ENCODE assay signal across 17 cellular contexts in genomic region chr3:45842851-45843625, GRCh38. TPM values are rescaled to one million over a fixed set of nuclear protein-coding genes. Genes with fewer than 3 reads are reported as not detected.
DNase-seq lines count a peak whose midpoint lies in the region; ATAC-seq, FAIRE-seq and TF ChIP-seq lines count a peak whose summit lies in the region.
"Had no signal": no experiment of that assay in that cellular context is flagged by ENCODE, and none has a peak within 500 bp of the region (broad histone marks: within the 10 kb centered on the region; RNA-seq: fewer than 3 reads in every experiment).

No MANE protein-coding gene starts in this region.

- peaks cover 4% of the 10 kb centered on the region for H3K36me3 Mint-ChIP-seq in T-helper 1 cell treated with Interleukin-12 subunit alpha and Interleukin-12 subunit beta and Interleukin-4 antibody, amounts not matched to agents 30 μg/mL and 1 μg/mL, for 36 hours (ENCODE audit: low read depth)
- H3K36me3 Mint-ChIP-seq in HFFc6 (ENCODE audit: low read depth) (no peaks in the 10 kb centered on the region), neural progenitor cell (no peaks in the 10 kb centered on the region)

- POLR2A ChIA-PET in GM12878 (lab: Charles Lee), result interaction anchor here (0.8 to 1.7 kb wide), 4 partner anchors 8 to 66 kb away, joined by 3 to 5 read pairs (median 4); no protein-coding TSS in a partner anchor

- no peak overlapping the region for H2AFZ ChIP-seq in GM12878 (ENCODE audit: control insufficient read depth, low read depth, low read length)
- no peak overlapping the region for H2AFZ ChIP-seq in neural progenitor cell (replicated peaks)

- H3K79me2 ChIP-seq in GM12878 (ENCODE audit: control insufficient read depth, insufficient read depth, low read length) (no peaks in the 10 kb centered on the region), neural progenitor cell (ENCODE audit: low read depth) (no peaks in the 10 kb centered on the region)

- TF ChIP-seq CTCF in HFFc6 (IDR thresholded peaks at IDR 0.05), result no peak
- no peak for TF ChIP-seq CTCF in GM12878 (IDR thresholded peaks at IDR 0.05 in 2 of 3, conservative IDR thresholded peaks at IDR 0.05 in 1 of 3; ENCODE audit: control insufficient read depth in 2 of 3, extremely low read depth in 1 of 3, insufficient read depth in 1 of 3, low read depth in 3 of 3, low read length in 3 of 3)
- TF ChIP-seq CTCF in neural progenitor cell (IDR thresholded peaks at IDR 0.05), result no peak

- intact Hi-C loops in GM12878 (cut with micrococcal nuclease; ENCODE audit: unreplicated experiment), result no loop called here

- no peaks in the 10 kb centered on the region for H4K20me1 ChIP-seq in GM12878 (ENCODE audit: control insufficient read depth, insufficient read depth)
- H4K20me1 ChIP-seq in neural progenitor cell (ENCODE audit: low read depth), result no peaks in the 10 kb centered on the region

- H3K27me3 ChIP-seq in GM12878 (replicated peaks in 1 of 2; ENCODE audit: control insufficient read depth in 2 of 2, insufficient read depth in 2 of 2, low read length in 1 of 2), result no peaks in the 10 kb centered on the region; a peak in 1 of 4 replicates
- H3K27me3 ChIP-seq in neural progenitor cell, result peaks cover 57% of the 10 kb centered on the region
- H3K27me3 ChIP-seq: gastroesophageal sphincter had no signal

- WGBS in GM12878 (ENCODE audit: insufficient coverage, insufficient replicate concordance, low lambda C conversion rate, missing lambda C conversion rate), result 59% methylated on average over 9 of the region's 9 CpGs

- no peak overlapping the region for H3K27ac Mint-ChIP-seq in T-helper 1 cell treated with Interleukin-12 subunit alpha and Interleukin-12 subunit beta and Interleukin-4 antibody, amounts not matched to agents 30 μg/mL and 1 μg/mL, for 36 hours
- H3K27ac Mint-ChIP-seq in HFFc6 (no peak overlapping the region), neural progenitor cell (no peak overlapping the region)

- H3K36me3 ChIP-seq in GM12878 (ENCODE audit: control insufficient read depth in 2 of 2, insufficient read depth in 2 of 2, low read length in 1 of 2), result no peaks in the 10 kb centered on the region
- H3K36me3 ChIP-seq in neural progenitor cell, result no peaks in the 10 kb centered on the region
- H3K36me3 ChIP-seq: HAP-1 had no signal

- in situ Hi-C loops in GM12878 (cut with MboI), result no loop called here

- H3K9ac ChIP-seq in GM12878 (ENCODE audit: control insufficient read depth, insufficient read depth, low read length), result no peak overlapping the region
- no peak overlapping the region for H3K9ac ChIP-seq in neural progenitor cell

- H3K4me2 ChIP-seq in GM12878 (ENCODE audit: control insufficient read depth, insufficient read depth) (no peak overlapping the region), neural progenitor cell (no peak overlapping the region)

- H3K4me3 Mint-ChIP-seq in T-helper 1 cell treated with Interleukin-12 subunit alpha and Interleukin-12 subunit beta and Interleukin-4 antibody, amounts not matched to agents 30 μg/mL and 1 μg/mL, for 36 hours, result peak overlapping the region; percentile 91
- H3K4me3 Mint-ChIP-seq in HFFc6 (peak overlapping the region; percentile 92), neural progenitor cell (peak overlapping the region; percentile 94)

- no peaks in the 10 kb centered on the region for H3F3A ChIP-seq in neural progenitor cell (ENCODE audit: low read depth)

- no peak for ATAC-seq in GM12878
- no peak for ATAC-seq in GM18870 (IDR thresholded peaks at IDR 0.05; ENCODE audit: unreplicated experiment)

- H3K9me3 ChIP-seq in GM12878 (replicated peaks; ENCODE audit: control insufficient read depth, insufficient read depth, low read length), result peaks cover 3% of the 10 kb centered on the region; the same call in 1 of the 3 replicates
- no peaks in the 10 kb centered on the region for H3K9me3 ChIP-seq in neural progenitor cell (ENCODE audit: low read depth)
- H3K9me3 ChIP-seq: gastroesophageal sphincter had no signal

- SMC1A ChIA-PET in GM12878 (lab: Charles Lee; ENCODE audit: uncharacterized antibody, unreplicated experiment), result interaction anchor here (0.7 to 9.6 kb wide), 20 partner anchors 9 to 109 kb away, joined by 3 to 71 read pairs (median 5); no protein-coding TSS in a partner anchor

- RAD21 ChIA-PET in GM12878 (lab: Charles Lee; ENCODE audit: unreplicated experiment), result interaction anchor here (0.7 to 6.9 kb wide), 10 partner anchors 10 to 91 kb away, joined by 3 to 52 read pairs (median 6); no protein-coding TSS in a partner anchor

- H3K4me1 ChIP-seq in GM12878 (ENCODE audit: control insufficient read depth, insufficient read depth, low read length) (no peaks in the 10 kb centered on the region; the same call in 1 of the 2 replicates), neural progenitor cell (no peaks in the 10 kb centered on the region)

- no peak for TF ChIP-seq EP300 in GM12878 (IDR thresholded peaks at IDR 0.05; ENCODE audit: borderline replicate concordance in 1 of 2, control insufficient read depth in 1 of 2, low read depth in 2 of 2, low read length in 2 of 2)

- H3K27ac ChIP-seq in GM12878 (ENCODE audit: control insufficient read depth, insufficient read depth) (no peak overlapping the region), neural progenitor cell (no peak overlapping the region)
- H3K27ac ChIP-seq: 22Rv1 had no signal

- BruUV-seq in GM12878 (replicated peaks; lab: Mats Ljungman, UMichigan), result no TSS peak

- no peak for DNase-seq in T-helper 1 cell
- no peak for DNase-seq in HFFc6
- DNase-seq in GM12878 (ENCODE audit: low read depth, low spot score), result no peak
- DNase-seq in neural progenitor cell (ENCODE audit: low spot score), result no peak
- no peak for DNase-seq in NCI-H1694 (lab: John Stamatoyannopoulos, UW)
- no peak for DNase-seq in AG08395 (ENCODE audit: low spot score)
- DNase-seq: mesendoderm, NCI-H1105 treated with DMSO at 0.1 percent for 48 hours, posterior cingulate gyrus, SHP77 had no signal

- H3K9me3 Mint-ChIP-seq in T-helper 1 cell treated with Interleukin-12 subunit alpha and Interleukin-12 subunit beta and Interleukin-4 antibody, amounts not matched to agents 30 μg/mL and 1 μg/mL, for 36 hours, result no peaks in the 10 kb centered on the region
- H3K9me3 Mint-ChIP-seq in HFFc6 (no peaks in the 10 kb centered on the region), neural progenitor cell (no peaks in the 10 kb centered on the region)

- TF ChIP-seq POLR2A in GM12878 (IDR thresholded peaks at IDR 0.05; ENCODE audit: low read depth, low read length), result no peak

- peaks cover 21% of the 10 kb centered on the region for H3K4me1 Mint-ChIP-seq in T-helper 1 cell treated with Interleukin-12 subunit alpha and Interleukin-12 subunit beta and Interleukin-4 antibody, amounts not matched to agents 30 μg/mL and 1 μg/mL, for 36 hours (ENCODE audit: low read depth)
- H3K4me1 Mint-ChIP-seq in HFFc6 (ENCODE audit: low read depth) (peaks cover 14% of the 10 kb centered on the region), neural progenitor cell (peaks cover 7% of the 10 kb centered on the region)

- H3K27me3 Mint-ChIP-seq in T-helper 1 cell treated with Interleukin-12 subunit alpha and Interleukin-12 subunit beta and Interleukin-4 antibody, amounts not matched to agents 30 μg/mL and 1 μg/mL, for 36 hours (ENCODE audit: low read depth), result peaks cover 71% of the 10 kb centered on the region
- H3K27me3 Mint-ChIP-seq in HFFc6 (ENCODE audit: insufficient read depth), result peaks cover 20% of the 10 kb centered on the region
- peaks cover 7% of the 10 kb centered on the region for H3K27me3 Mint-ChIP-seq in neural progenitor cell (ENCODE audit: insufficient read depth, low read depth)

- TF ChIP-seq RAD21 in GM12878 (IDR thresholded peaks at IDR 0.05; ENCODE audit: insufficient read depth, low read depth, low read length), result no peak

- no peak overlapping the region for H3K4me3 ChIP-seq in GM12878
- no peak overlapping the region for H3K4me3 ChIP-seq in neural progenitor cell

- no peak for FAIRE-seq in GM12878 (lab: Jason Lieb, UNC)

- CTCF ChIA-PET in GM12878 (lab: Yijun Ruan, JAX), result interaction anchor here (0.9 to 1.5 kb wide), 7 partner anchors 12 to 183 kb away, joined by 3 to 5 read pairs (median 3); no protein-coding TSS in a partner anchor

RNA-seq across cellular contexts. Expression of gene LZTFL1, which starts 1.1 kb away (rescaled TPM):
- total RNA-seq in HFFc6 (2021; fragmentation: NEBNext Ultra II Directional; extraction: Animal tissue kit (Norgen Biotek cat#: 25700)), result 10 to 100 TPM; 13.0 to 20.0 (median 15.8) TPM
- total RNA-seq in GM12878 (2013; cell fraction: nucleolus; rRNA removed), result 1,143 and 1,248 TPM in 2 replicates
- total RNA-seq in GM12878 (2014; rRNA removed), result 10.3 and 15.3 TPM in 2 replicates
- total RNA-seq in GM12878 (2014; rRNA removed; fragmentation: Illumina TruSeq; extraction: Trizol), result 16.5 and 16.9 TPM in 2 replicates
- total RNA-seq in GM12878 (2021), result 11.3 and 13.0 TPM in 2 replicates
- polyA plus RNA-seq in GM12878 (2011; ENCODE audit: low read depth), result 32.2 TPM
- polyA plus RNA-seq in GM12878 (2011; rRNA removed), result 74.1 and 78.7 TPM in 2 replicates
- 25.7 and 31.0 TPM in 2 replicates for polyA plus RNA-seq in GM12878 (2011; cell fraction: cytosol; rRNA removed)
- 87.9 and 98.5 TPM in 2 replicates for polyA plus RNA-seq in GM12878 (2011; cell fraction: nucleus; rRNA removed)
- polyA plus RNA-seq in GM12878 (2012), result 9.8 and 36.1 TPM in 2 replicates
- polyA plus RNA-seq in GM12878 (2014; fragmentation: Illumina TruSeq; extraction: Trizol), result 21.0 and 23.7 TPM in 2 replicates
- polyA plus RNA-seq in GM12878 (2014; fragmentation: Nextera tagmentation; extraction: Ambion mirVana), result 10 to 100 TPM in 1 of 2 experiments, 1 to 10 TPM in 1; 10.0 to 10.8 TPM
- polyA plus RNA-seq in GM12878 (2014; rRNA removed), result 14.3 and 17.4 TPM in 2 replicates
- polyA plus RNA-seq in GM12878 (2016; fragmentation: Nextera tagmentation; extraction: Ambion mirVana), result 10 to 100 TPM in 1 of 2 experiments, 1 to 10 TPM in 1; 9.8 to 10.8 TPM
- polyA minus RNA-seq in GM12878 (2011; rRNA and poly(A)+ RNA removed), result 40.2 and 47.4 TPM in 2 replicates
- 7.9 and 22.1 TPM in 2 replicates for polyA minus RNA-seq in GM12878 (2011; cell fraction: cytosol; rRNA and poly(A)+ RNA removed)
- polyA minus RNA-seq in GM12878 (2011; cell fraction: nucleus; rRNA and poly(A)+ RNA removed), result 67.9 and 91.2 TPM in 2 replicates
- 19.0 and 22.5 TPM in 2 replicates for total RNA-seq in neural progenitor cell (ENCODE audit: low replicate concordance)

RNA-seq across cellular contexts. Expression of gene CCR9, which starts 43.3 kb away (rescaled TPM):
- total RNA-seq in HFFc6 (2021; fragmentation: NEBNext Ultra II Directional; extraction: Animal tissue kit (Norgen Biotek cat#: 25700)), result not detected
- 0.47 and 0.48 TPM in 2 replicates for total RNA-seq in GM12878 (2013; cell fraction: nucleolus; rRNA removed)
- total RNA-seq in GM12878 (2014; rRNA removed) (2.6 and 2.9 TPM in 2 replicates), GM12878 (2014; rRNA removed; fragmentation: Illumina TruSeq; extraction: Trizol) (2.3 TPM in 2 replicates), GM12878 (2021) (1.8 and 2.3 TPM in 2 replicates), neural progenitor cell (ENCODE audit: low replicate concordance) (not detected in 2 replicates)
- 11.3 TPM for polyA plus RNA-seq in GM12878 (2011; ENCODE audit: low read depth)
- polyA plus RNA-seq in GM12878 (2011; rRNA removed) (0.05 and 0.09 TPM in 2 replicates), GM12878 (2014; fragmentation: Illumina TruSeq; extraction: Trizol) (3.0 and 3.6 TPM in 2 replicates), GM12878 (2014; fragmentation: Nextera tagmentation; extraction: Ambion mirVana) (1 to 10 TPM; 3.1 to 3.9 TPM), GM12878 (2014; rRNA removed) (1.5 and 2.4 TPM in 2 replicates), GM12878 (2016; fragmentation: Nextera tagmentation; extraction: Ambion mirVana) (under 1 TPM; 0.52 to 0.77 TPM)
- 0.04 and 0.05 TPM in 2 replicates for polyA plus RNA-seq in GM12878 (2011; cell fraction: cytosol; rRNA removed)
- polyA plus RNA-seq in GM12878 (2011; cell fraction: nucleus; rRNA removed), result 0.07 TPM in 1 of 2 replicates, not detected in the other
- 0.38 and 10.5 TPM in 2 replicates for polyA plus RNA-seq in GM12878 (2012)
- 0.62 TPM in 1 of 2 replicates, not detected in the other for polyA minus RNA-seq in GM12878 (2011; rRNA and poly(A)+ RNA removed)
- polyA minus RNA-seq in GM12878 (2011; cell fraction: cytosol; rRNA and poly(A)+ RNA removed), result not detected in 2 replicates
- not detected in 2 replicates for polyA minus RNA-seq in GM12878 (2011; cell fraction: nucleus; rRNA and poly(A)+ RNA removed)
- total RNA-seq: Daoy, endothelial cell of umbilical vein, gastroesophageal sphincter had no signal
- polyA plus RNA-seq: endothelial cell of umbilical vein had no signal

RNA-seq across cellular contexts. Expression of gene SLC6A20, which starts 46.7 kb away (rescaled TPM):
- not detected for total RNA-seq in HFFc6 (2021; fragmentation: NEBNext Ultra II Directional; extraction: Animal tissue kit (Norgen Biotek cat#: 25700))
- total RNA-seq in GM12878 (2013; cell fraction: nucleolus; rRNA removed), result 48.3 and 57.9 TPM in 2 replicates
- 1.1 TPM in 2 replicates for total RNA-seq in GM12878 (2014; rRNA removed)
- total RNA-seq in GM12878 (2014; rRNA removed; fragmentation: Illumina TruSeq; extraction: Trizol), result 0.89 and 1.4 TPM in 2 replicates
- 1.5 and 3.5 TPM in 2 replicates for total RNA-seq in GM12878 (2021)
- polyA plus RNA-seq in GM12878 (2011; ENCODE audit: low read depth), result 1.2 TPM
- 2.6 and 4.1 TPM in 2 replicates for polyA plus RNA-seq in GM12878 (2011; rRNA removed)
- polyA plus RNA-seq in GM12878 (2011; cell fraction: cytosol; rRNA removed), result 2.8 and 4.9 TPM in 2 replicates
- 16.3 and 19.0 TPM in 2 replicates for polyA plus RNA-seq in GM12878 (2011; cell fraction: nucleus; rRNA removed)
- 0.08 and 2.6 TPM in 2 replicates for polyA plus RNA-seq in GM12878 (2012)
- polyA plus RNA-seq in GM12878 (2014; fragmentation: Illumina TruSeq; extraction: Trizol), result 0.89 and 1.3 TPM in 2 replicates
- under 1 TPM; 0.45 to 0.66 TPM for polyA plus RNA-seq in GM12878 (2014; fragmentation: Nextera tagmentation; extraction: Ambion mirVana)
- 1.8 and 2.7 TPM in 2 replicates for polyA plus RNA-seq in GM12878 (2014; rRNA removed)
- polyA plus RNA-seq in GM12878 (2016; fragmentation: Nextera tagmentation; extraction: Ambion mirVana), result 1 to 10 TPM in 1 of 2 experiments, under 1 TPM in 1; 0.31 to 1.1 TPM
- polyA minus RNA-seq in GM12878 (2011; rRNA and poly(A)+ RNA removed), result 3.6 and 13.7 TPM in 2 replicates
- 1.5 TPM in 1 of 2 replicates, not detected in the other for polyA minus RNA-seq in GM12878 (2011; cell fraction: cytosol; rRNA and poly(A)+ RNA removed)
- polyA minus RNA-seq in GM12878 (2011; cell fraction: nucleus; rRNA and poly(A)+ RNA removed), result 2.4 and 5.8 TPM in 2 replicates
- not detected in 2 replicates for total RNA-seq in neural progenitor cell (ENCODE audit: low replicate concordance)
- total RNA-seq: Daoy, endothelial cell of umbilical vein had no signal
- polyA plus RNA-seq: endothelial cell of umbilical vein had no signal
